8 cellular contexts compared by ENCODE assay signal in genomic region chr12:52026267-52026666, GRCh38. TPM values are rescaled to one million over a fixed set of nuclear protein-coding genes. Genes with fewer than 3 reads are reported as not detected.
A peak's percentile ranks its signal among the peaks of the same experiment; 100 is the strongest.
DNase-seq lines count a peak whose midpoint lies in the region; ATAC-seq, FAIRE-seq and TF ChIP-seq lines count a peak whose summit lies in the region.
"Had no signal": no experiment of that assay in that cellular context is flagged by ENCODE, and none has a peak within 500 bp of the region (broad histone marks: within the 10 kb centered on the region; RNA-seq: fewer than 3 reads in every experiment).

No MANE protein-coding gene starts in this region.

- in situ Hi-C loops in IMR-90 (cut with MboI; ENCODE audit: low sequenced_read_pairs) = loop anchor here (5.0 kb wide), 1 partner anchor 56 kb away; no protein-coding TSS in a partner anchor

- H2BK120ac ChIP-seq in IMR-90 (ENCODE audit: low read depth, low read length) = no peak overlapping the region

- FAIRE-seq in keratinocyte (lab: Jason Lieb, UNC) = no peak

- H2AK5ac ChIP-seq in IMR-90 (ENCODE audit: low read depth, low read length) = no peak overlapping the region

- no peak for DNase-seq in IMR-90
- DNase-seq in activated CD8-positive, alpha-beta T cell treated with anti-CD3 and anti-CD28 coated beads, Interleukin-2, amount 10 ng/mL, durations not matched to agents 7 days and 5 days = no peak
- DNase-seq in keratinocyte (ENCODE audit: low read depth, low spot score) = no peak
- DNase-seq in stomach = no peak
- DNase-seq in KG1 (lab: John Stamatoyannopoulos, UW) = no peak
- DNase-seq in dermis blood vessel endothelial cell = no peak

- H3K9ac ChIP-seq in IMR-90 (ENCODE audit: low read depth, low read length) (no peak overlapping the region), keratinocyte (ENCODE audit: control insufficient read depth, extremely low read depth, insufficient read depth, low read length) (no peak overlapping the region)

- H3K36me3 Mint-ChIP-seq in activated CD8-positive, alpha-beta T cell treated with anti-CD3 and anti-CD28 coated beads, Interleukin-2, amount 10 ng/mL, durations not matched to agents 7 days and 5 days (ENCODE audit: low read depth) = no peaks in the 10 kb centered on the region

- peaks cover 5% of the 10 kb centered on the region; the same call in 1 of the 2 replicates for H3K4me1 ChIP-seq in IMR-90 (ENCODE audit: control insufficient read depth, insufficient read depth, low read length)
- H3K4me1 ChIP-seq in keratinocyte (ENCODE audit: control insufficient read depth, extremely low read depth, insufficient read depth, low read length) = peaks cover 6% of the 10 kb centered on the region
- H3K4me1 ChIP-seq in stomach = peaks cover 28 to 58% (median 44%) of the 10 kb centered on the region in 4 donors

- no peak for TF ChIP-seq RAD21 in IMR-90 (IDR thresholded peaks at IDR 0.05; ENCODE audit: low read length)

- TF ChIP-seq EP300 in stomach (IDR thresholded peaks at IDR 0.05) = no peak

- no peak for TF ChIP-seq POLR2A in IMR-90 (IDR thresholded peaks at IDR 0.05; ENCODE audit: low read depth, low read length)
- no peak for TF ChIP-seq POLR2A in stomach (IDR thresholded peaks at IDR 0.05)

- H3K4me2 ChIP-seq in IMR-90 (ENCODE audit: low read depth, low read length) (no peak overlapping the region), keratinocyte (ENCODE audit: control insufficient read depth, extremely low read depth, insufficient read depth, low read depth, low read length) (peak overlapping the region; percentile 99)

- H3K27ac ChIP-seq in IMR-90 (ENCODE audit: insufficient read depth, low read length) = no peak overlapping the region
- no peak overlapping the region for H3K27ac ChIP-seq in keratinocyte (ENCODE audit: control insufficient read depth, insufficient read depth, low read length)
- peak overlapping the region in 4 of 5 donors; percentile 82 to 89 (median 86) for H3K27ac ChIP-seq in stomach

- POLR2A ChIA-PET in IMR-90 (lab: Charles Lee; ENCODE audit: unreplicated experiment) = interaction anchor here (1.2 kb wide), 1 partner anchor 55 kb away, joined by 6 read pairs; no protein-coding TSS in a partner anchor
- POLR2A ChIA-PET in activated CD8-positive, alpha-beta T cell treated with anti-CD3 and anti-CD28 coated beads, Interleukin-2, amount 10 ng/mL, durations not matched to agents 7 days and 5 days (lab: Charles Lee) = interaction anchor here (1.4 to 2.4 kb wide), 3 partner anchors 25 to 58 kb away, joined by 5 to 12 read pairs (median 10); partner anchors contain the start of genes ATG101 and NR4A1

- no peak overlapping the region; the same call in 1 of the 2 replicates for H3K23ac ChIP-seq in IMR-90 (ENCODE audit: low read depth, low read length)

- TF ChIP-seq CTCF in IMR-90 (conservative IDR thresholded peaks at IDR 0.05; ENCODE audit: low read depth, low read length) = no peak
- no peak for TF ChIP-seq CTCF in keratinocyte (optimal IDR thresholded peaks at IDR 0.05 in 1 of 3, IDR thresholded peaks at IDR 0.05 in 1 of 3, conservative IDR thresholded peaks at IDR 0.05 in 1 of 3; ENCODE audit: extremely low read depth in 1 of 3, insufficient read depth in 2 of 3, low read length in 3 of 3)
- TF ChIP-seq CTCF in stomach (IDR thresholded peaks at IDR 0.05) = no peak

- H3K9me3 Mint-ChIP-seq in activated CD8-positive, alpha-beta T cell treated with anti-CD3 and anti-CD28 coated beads, Interleukin-2, amount 10 ng/mL, durations not matched to agents 7 days and 5 days (ENCODE audit: insufficient read depth) = no peaks in the 10 kb centered on the region
- H3K9me3 Mint-ChIP-seq: endodermal cell had no signal

- peaks cover 0 to 3% of the 10 kb centered on the region in 2 experiments; a peak in 1 of 4 replicates for H3K79me1 ChIP-seq in IMR-90 (ENCODE audit: low read depth in 1 of 2, low read length in 2 of 2)

- H2BK15ac ChIP-seq in IMR-90 (ENCODE audit: low read depth, low read length) = no peak overlapping the region

- no peak overlapping the region for H2BK5ac ChIP-seq in IMR-90 (ENCODE audit: low read depth, low read length, poor library complexity, severe bottlenecking)

- no peak overlapping the region; the same call in 1 of the 2 replicates for H3K14ac ChIP-seq in IMR-90 (replicated peaks; ENCODE audit: low read depth, low read length)

- H3K18ac ChIP-seq in IMR-90 (ENCODE audit: low read depth, low read length) = no peak overlapping the region

- CTCF ChIA-PET in IMR-90 (lab: Yijun Ruan, JAX) = interaction anchor here (0.6 to 8.6 kb wide), 23 partner anchors 10 to 301 kb away, joined by 3 to 128 read pairs (median 7); partner anchors contain the start of genes ATG101, SMIM41 and TAMALIN
- CTCF ChIA-PET in activated CD8-positive, alpha-beta T cell treated with anti-CD3 and anti-CD28 coated beads, Interleukin-2, amount 10 ng/mL, durations not matched to agents 7 days and 5 days (lab: Charles Lee) = interaction anchor here (0.7 to 14.5 kb wide), 23 partner anchors 9 to 281 kb away, joined by 3 to 486 read pairs (median 14); partner anchors contain the start of genes ATG101, NR4A1, SMIM41 and TAMALIN

- H4K91ac ChIP-seq in IMR-90 (ENCODE audit: insufficient read depth, low read depth, low read length) = no peak overlapping the region

- 100% methylated on average over 1 of the region's 5 CpGs; no CpG with 5 or more reads in 1 of the 2 experiments for WGBS in IMR-90 (ENCODE audit: extremely low coverage in 2 of 2, insufficient read length in 1 of 2), 2 experiments
- 36 to 63% (median 56%) methylated on average over 5 of the region's 5 CpGs for WGBS in stomach, 5 donors

- no peak overlapping the region for H2AFZ ChIP-seq in IMR-90 (replicated peaks; ENCODE audit: low read length, poor library complexity)
- H2AFZ ChIP-seq in keratinocyte (ENCODE audit: control insufficient read depth, low read length) = no peak overlapping the region

- H3K27me3 Mint-ChIP-seq in activated CD8-positive, alpha-beta T cell treated with anti-CD3 and anti-CD28 coated beads, Interleukin-2, amount 10 ng/mL, durations not matched to agents 7 days and 5 days (ENCODE audit: low read depth) = no peaks in the 10 kb centered on the region

- H3K9me3 ChIP-seq in IMR-90 (ENCODE audit: control insufficient read depth, insufficient read depth, low read length) = no peaks in the 10 kb centered on the region
- H3K9me3 ChIP-seq in keratinocyte (ENCODE audit: control insufficient read depth, low read depth, low read length) = no peaks in the 10 kb centered on the region
- H3K9me3 ChIP-seq in stomach = no peaks in the 10 kb centered on the region

- H3K27me3 ChIP-seq in IMR-90 (ENCODE audit: control insufficient read depth, insufficient read depth, low read length) (no peaks in the 10 kb centered on the region), keratinocyte (ENCODE audit: control insufficient read depth, extremely low read depth, insufficient read depth, low read length) (peaks cover 7% of the 10 kb centered on the region), stomach (peaks cover 0 to 14% (median 0%) of the 10 kb centered on the region in 3 donors)

- intact Hi-C loops in IMR-90 (cut with micrococcal nuclease) (no loop called here), stomach (cut with DNase I; ENCODE audit: low total_unique reads) (loop anchor here (5.0 kb wide), 2 partner anchors 56 to 96 kb away; no protein-coding TSS in a partner anchor)

- ATAC-seq in IMR-90 (ENCODE audit: low read depth) = no peak
- ATAC-seq in activated CD8-positive, alpha-beta T cell treated with anti-CD3 and anti-CD28 coated beads, Interleukin-2, amount 10 ng/mL, durations not matched to agents 7 days and 5 days = no peak
- ATAC-seq in GM18498 (IDR thresholded peaks at IDR 0.05; ENCODE audit: unreplicated experiment) = no peak

- no peak overlapping the region for H3K4ac ChIP-seq in IMR-90 (ENCODE audit: low read depth, low read length)

- BruUV-seq in IMR-90 (replicated peaks; lab: Mats Ljungman, UMichigan) = no TSS peak

- no peaks in the 10 kb centered on the region for H3K36me3 ChIP-seq in IMR-90 (ENCODE audit: control insufficient read depth, insufficient read depth, low read length)
- no peaks in the 10 kb centered on the region for H3K36me3 ChIP-seq in keratinocyte (ENCODE audit: control insufficient read depth in 2 of 2, extremely low read depth in 1 of 2, insufficient read depth in 2 of 2, low read length in 2 of 2)
- no peaks in the 10 kb centered on the region for H3K36me3 ChIP-seq in stomach

- peaks cover 47% of the 10 kb centered on the region for H3K4me1 Mint-ChIP-seq in activated CD8-positive, alpha-beta T cell treated with anti-CD3 and anti-CD28 coated beads, Interleukin-2, amount 10 ng/mL, durations not matched to agents 7 days and 5 days (ENCODE audit: low read depth)

- H3K4me3 ChIP-seq in IMR-90 (ENCODE audit: insufficient read depth, low read depth, low read length) = no peak overlapping the region
- no peak overlapping the region for H3K4me3 ChIP-seq in keratinocyte (ENCODE audit: control insufficient read depth in 2 of 3, extremely low read depth in 1 of 3, insufficient read depth in 2 of 3, low read depth in 1 of 3, low read length in 3 of 3)
- H3K4me3 ChIP-seq in stomach = peak overlapping the region in 1 of 4 donors; percentile 39

- H4K5ac ChIP-seq in IMR-90 (ENCODE audit: low read depth, low read length) = no peak overlapping the region

- H3K56ac ChIP-seq in IMR-90 (ENCODE audit: extremely low read depth, insufficient read depth, low read length) = no peak overlapping the region

- dilution Hi-C loops in IMR-90 (cut with HindIII; ENCODE audit: low sequenced_read_pairs, unreplicated experiment) (no loop called here), keratinocyte (cut with MboI; ENCODE audit: extremely low pct_ligation_motif_present, low sequenced_read_pairs) (no loop called here)

- H3K9me1 ChIP-seq in IMR-90 (ENCODE audit: insufficient read depth, low read length) = no peaks in the 10 kb centered on the region
- no peaks in the 10 kb centered on the region for H3K9me1 ChIP-seq in keratinocyte (ENCODE audit: control insufficient read depth, extremely low read depth, insufficient read depth, low read length)

- no peak overlapping the region for H3K4me3 Mint-ChIP-seq in activated CD8-positive, alpha-beta T cell treated with anti-CD3 and anti-CD28 coated beads, Interleukin-2, amount 10 ng/mL, durations not matched to agents 7 days and 5 days

- H2AK9ac ChIP-seq in IMR-90 (replicated peaks; ENCODE audit: low read depth, low read length, poor library complexity) = peak overlapping the region; percentile 7

- H4K20me1 ChIP-seq in IMR-90 (ENCODE audit: insufficient read depth, low read length) (no peaks in the 10 kb centered on the region; the same call in 1 of the 2 replicates), keratinocyte (ENCODE audit: control insufficient read depth, extremely low read depth, insufficient read depth, low read length) (no peaks in the 10 kb centered on the region)

- peak overlapping the region; percentile 99 for H3K27ac Mint-ChIP-seq in activated CD8-positive, alpha-beta T cell treated with anti-CD3 and anti-CD28 coated beads, Interleukin-2, amount 10 ng/mL, durations not matched to agents 7 days and 5 days

- H2BK20ac ChIP-seq in IMR-90 (ENCODE audit: low read depth, low read length) = peak overlapping the region; percentile 2; the same call in 1 of the 2 replicates

- H3K79me2 ChIP-seq in keratinocyte (ENCODE audit: control insufficient read depth, insufficient read depth, low read length) = no peaks in the 10 kb centered on the region

- no peak overlapping the region for H4K8ac ChIP-seq in IMR-90 (ENCODE audit: low read depth in 2 of 2, low read length in 2 of 2)

RNA-seq across cellular contexts. Expression of gene TAMALIN, which starts 19.5 kb away (rescaled TPM):
- total RNA-seq in IMR-90 (2012; rRNA removed) (2.5 and 2.7 TPM in 2 replicates), stomach (10 to 100 TPM in 2 of 5 donors, 1 to 10 TPM in 2, not detected in 1; 2.7 to 61.3 (median 16.6) TPM), dermis blood vessel endothelial cell (35.0 and 49.2 TPM in 2 replicates)
- polyA plus RNA-seq in IMR-90 (2012; rRNA removed) (5.3 and 5.9 TPM in 2 replicates), keratinocyte (0.54 to 0.86 TPM (median 0.56 TPM) in 3 replicates), stomach (10 to 100 TPM in 2 of 3 donors, 1 to 10 TPM in 1; 6.4 to 17.0 (median 16.3) TPM)
- polyA plus RNA-seq in IMR-90 (2012; cell fraction: cytosol; rRNA removed) = 6.4 and 9.7 TPM in 2 replicates
- polyA plus RNA-seq in IMR-90 (2012; cell fraction: nucleus; rRNA removed; ENCODE audit: low replicate concordance) = 20.2 and 22.8 TPM in 2 replicates
- total RNA-seq in activated CD8-positive, alpha-beta T cell treated with anti-CD3 and anti-CD28 coated beads, Interleukin-2, amount 10 ng/mL, durations not matched to agents 7 days and 5 days = 10 to 100 TPM; 11.0 to 12.5 TPM
- 1.5 TPM for polyA plus RNA-seq in keratinocyte (2011; ENCODE audit: low read depth)
- polyA plus RNA-seq in keratinocyte (2011; cell fraction: cytosol; rRNA removed) = 0.27 and 0.61 TPM in 2 replicates
- polyA plus RNA-seq in keratinocyte (2011; cell fraction: nucleus; rRNA removed) = 1.7 and 2.5 TPM in 2 replicates
- polyA plus RNA-seq in keratinocyte (2012; ENCODE audit: low replicate concordance) = 0.37 and 0.44 TPM in 2 replicates
- 0.20 to 1.1 TPM in 2 of 3 replicates, not detected in the other for polyA minus RNA-seq in keratinocyte
- polyA minus RNA-seq in keratinocyte (2011; cell fraction: cytosol; rRNA and poly(A)+ RNA removed) = not detected
- 2.2 and 4.9 TPM in 2 replicates for polyA minus RNA-seq in keratinocyte (2011; cell fraction: nucleus; rRNA and poly(A)+ RNA removed)

RNA-seq across cellular contexts. Expression of gene NR4A1, which starts 25.0 kb away (rescaled TPM):
- 6.6 and 23.1 TPM in 2 replicates for total RNA-seq in IMR-90 (2012; rRNA removed)
- polyA plus RNA-seq in IMR-90 (2012; rRNA removed) = 34.1 and 120 TPM in 2 replicates
- polyA plus RNA-seq in IMR-90 (2012; cell fraction: cytosol; rRNA removed) = 127 and 458 TPM in 2 replicates
- polyA plus RNA-seq in IMR-90 (2012; cell fraction: nucleus; rRNA removed; ENCODE audit: low replicate concordance) = 1,801 and 2,637 TPM in 2 replicates
- total RNA-seq in activated CD8-positive, alpha-beta T cell treated with anti-CD3 and anti-CD28 coated beads, Interleukin-2, amount 10 ng/mL, durations not matched to agents 7 days and 5 days = 1 to 10 TPM; 4.3 to 5.6 TPM
- polyA plus RNA-seq in keratinocyte = 0.69 to 7.8 TPM (median 3.9 TPM) in 3 replicates
- polyA plus RNA-seq in keratinocyte (2011; ENCODE audit: low read depth) = 0.72 TPM
- polyA plus RNA-seq in keratinocyte (2011; cell fraction: cytosol; rRNA removed) = 1.0 and 2.7 TPM in 2 replicates
- 54.7 and 94.3 TPM in 2 replicates for polyA plus RNA-seq in keratinocyte (2011; cell fraction: nucleus; rRNA removed)
- 0.70 and 5.4 TPM in 2 replicates for polyA plus RNA-seq in keratinocyte (2012; ENCODE audit: low replicate concordance)
- 0.95 to 9.3 TPM (median 5.6 TPM) in 3 replicates for polyA minus RNA-seq in keratinocyte
- polyA minus RNA-seq in keratinocyte (2011; cell fraction: cytosol; rRNA and poly(A)+ RNA removed) = 7.7 TPM
- 45.2 and 46.1 TPM in 2 replicates for polyA minus RNA-seq in keratinocyte (2011; cell fraction: nucleus; rRNA and poly(A)+ RNA removed)
- total RNA-seq in stomach = 100 to 1,000 TPM in 3 of 5 donors, 10 to 100 TPM in 2; 29.4 to 384 (median 230) TPM
- 10 to 100 TPM; 41.3 to 65.5 (median 55.0) TPM for polyA plus RNA-seq in stomach
- 0.70 and 3.1 TPM in 2 replicates for total RNA-seq in dermis blood vessel endothelial cell

RNA-seq across cellular contexts. Expression of gene ATG101, which starts 43.5 kb away (rescaled TPM):
- total RNA-seq in IMR-90 (2012; rRNA removed) (158 and 167 TPM in 2 replicates), stomach (100 to 1,000 TPM in 1 of 5 donors, 10 to 100 TPM in 3, 1 to 10 TPM in 1; 7.6 to 105 (median 36.5) TPM), dermis blood vessel endothelial cell (55.1 and 79.6 TPM in 2 replicates)
- polyA plus RNA-seq in IMR-90 (2012; rRNA removed) (93.9 and 113 TPM in 2 replicates), keratinocyte (62.7 to 74.7 TPM (median 73.9 TPM) in 3 replicates), stomach (10 to 100 TPM; 36.8 to 80.3 (median 67.1) TPM)
- polyA plus RNA-seq in IMR-90 (2012; cell fraction: cytosol; rRNA removed) = 181 and 193 TPM in 2 replicates
- 267 and 321 TPM in 2 replicates for polyA plus RNA-seq in IMR-90 (2012; cell fraction: nucleus; rRNA removed; ENCODE audit: low replicate concordance)
- 10 to 100 TPM; 28.8 to 31.1 TPM for total RNA-seq in activated CD8-positive, alpha-beta T cell treated with anti-CD3 and anti-CD28 coated beads, Interleukin-2, amount 10 ng/mL, durations not matched to agents 7 days and 5 days
- polyA plus RNA-seq in keratinocyte (2011; ENCODE audit: low read depth) = 30.9 TPM
- polyA plus RNA-seq in keratinocyte (2011; cell fraction: cytosol; rRNA removed) = 35.6 and 61.0 TPM in 2 replicates
- 47.2 and 55.1 TPM in 2 replicates for polyA plus RNA-seq in keratinocyte (2011; cell fraction: nucleus; rRNA removed)
- polyA plus RNA-seq in keratinocyte (2012; ENCODE audit: low replicate concordance) = 60.2 and 62.9 TPM in 2 replicates
- 40.1 to 101 TPM (median 51.2 TPM) in 3 replicates for polyA minus RNA-seq in keratinocyte
- 32.6 TPM for polyA minus RNA-seq in keratinocyte (2011; cell fraction: cytosol; rRNA and poly(A)+ RNA removed)
- polyA minus RNA-seq in keratinocyte (2011; cell fraction: nucleus; rRNA and poly(A)+ RNA removed) = 18.0 and 19.2 TPM in 2 replicates

RNA-seq across cellular contexts. Expression of gene SMIM41, which starts 53.2 kb away (rescaled TPM):
- not detected in 2 replicates for total RNA-seq in IMR-90 (2012; rRNA removed)
- polyA plus RNA-seq in IMR-90 (2012; rRNA removed) = not detected in 2 replicates
- polyA plus RNA-seq in IMR-90 (2012; cell fraction: cytosol; rRNA removed) = 0.04 and 0.17 TPM in 2 replicates
- 0.14 and 0.45 TPM in 2 replicates for polyA plus RNA-seq in IMR-90 (2012; cell fraction: nucleus; rRNA removed; ENCODE audit: low replicate concordance)
- total RNA-seq in activated CD8-positive, alpha-beta T cell treated with anti-CD3 and anti-CD28 coated beads, Interleukin-2, amount 10 ng/mL, durations not matched to agents 7 days and 5 days = not detected
- not detected in 3 replicates for polyA plus RNA-seq in keratinocyte
- not detected for polyA plus RNA-seq in keratinocyte (2011; ENCODE audit: low read depth)
- not detected in 2 replicates for polyA plus RNA-seq in keratinocyte (2011; cell fraction: cytosol; rRNA removed)
- not detected in 2 replicates for polyA plus RNA-seq in keratinocyte (2011; cell fraction: nucleus; rRNA removed)
- not detected in 2 replicates for polyA plus RNA-seq in keratinocyte (2012; ENCODE audit: low replicate concordance)
- not detected in 3 replicates for polyA minus RNA-seq in keratinocyte
- not detected for polyA minus RNA-seq in keratinocyte (2011; cell fraction: cytosol; rRNA and poly(A)+ RNA removed)
- polyA minus RNA-seq in keratinocyte (2011; cell fraction: nucleus; rRNA and poly(A)+ RNA removed) = not detected in 2 replicates
- 10 to 100 TPM in 1 of 5 donors, 1 to 10 TPM in 3, not detected in 1; 1.1 to 21.6 (median 6.8) TPM for total RNA-seq in stomach
- polyA plus RNA-seq in stomach = 10 to 100 TPM in 1 of 3 donors, 1 to 10 TPM in 2; 1.5 to 11.8 (median 6.5) TPM
- total RNA-seq in dermis blood vessel endothelial cell = not detected in 2 replicates
- total RNA-seq: endodermal cell had no signal

Comparison
In these comparisons a context has a peak if more than half of its experiments do, and no peak if none do; other contexts are left out.
1. H3K27ac ChIP-seq: peak in stomach (4 of 5); none in IMR-90 (single experiment) and keratinocyte (single experiment).